ENCODE assay signal across 1 cellular context in the genomic region with DNA sequence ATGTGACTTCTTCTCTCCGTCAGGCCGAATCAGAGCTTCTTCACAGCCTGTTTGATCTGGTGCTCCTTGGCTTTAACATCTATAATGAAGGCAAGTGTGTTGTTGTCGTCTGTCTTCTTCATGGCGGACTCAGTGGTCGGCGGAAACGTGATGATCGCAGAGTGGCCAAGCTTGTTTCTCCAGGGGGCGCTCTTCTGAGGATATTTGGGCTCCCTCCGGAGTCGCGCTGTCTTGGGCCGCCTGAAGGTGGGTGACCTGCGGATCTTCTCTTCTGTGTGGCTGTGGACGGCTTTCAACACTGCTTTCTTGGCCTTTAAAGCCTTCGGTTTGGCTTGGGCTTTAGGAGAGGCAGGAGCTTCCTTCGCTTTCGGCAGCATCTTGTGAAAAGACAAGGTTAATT.
TF ChIP-seq lines count a peak whose summit lies in the region.

No MANE protein-coding gene starts in this region.

TF ChIP-seq in K562, 482 proteins besides CTCF, POLR2A, EP300 and RAD21:
- TF ChIP-seq BCOR (IDR thresholded peaks at IDR 0.05) (peak; percentile 25; the same call in 1 of the 2 replicates), KDM4B (IDR thresholded peaks at IDR 0.05; ENCODE audit: borderline replicate concordance in 2 of 2, low read depth in 1 of 2) (no peak), GTF2E2 (tag; IDR thresholded peaks at IDR 0.05) (no peak), SMARCA4 (IDR thresholded peaks at IDR 0.05) (0 out of 2 replicates have a peak, but pooled peaks have one; percentile 14), NR4A1 (CRISPR knock-in tag; IDR thresholded peaks at IDR 0.05) (no peak), NR4A1 (tag; IDR thresholded peaks at IDR 0.05) (no peak), RCOR1 (IDR thresholded peaks at IDR 0.05; ENCODE audit: borderline replicate concordance in 1 of 2, low read depth in 2 of 2, low read length in 2 of 2) (0 out of 4 replicates have a peak, but pooled peaks of 1 of the 2 experiments have one; percentile 18), ZBTB33 (CRISPR knock-in tag; IDR thresholded peaks at IDR 0.05) (peak; percentile 80; the same call in 1 of the 2 replicates), CBX1 (IDR thresholded peaks at IDR 0.05; ENCODE audit: low read depth) (0 out of 2 replicates have a peak, but pooled peaks have one; percentile 30), EHMT2 (IDR thresholded peaks at IDR 0.05) (peak; percentile 59; the same call in 1 of the 2 replicates), MTA3 (IDR thresholded peaks at IDR 0.05; ENCODE audit: borderline replicate concordance) (0 out of 2 replicates have a peak, but pooled peaks have one; percentile 31), ELK1 (CRISPR knock-in tag; IDR thresholded peaks at IDR 0.05) (no peak)
TF ChIP-seq in K562: peak in this region for 7.
